11 cellular contexts compared by ENCODE assay signal in genomic region chr22:39148024-39148726, GRCh38. TPM values are rescaled to one million over a fixed set of nuclear protein-coding genes. Genes with fewer than 3 reads are reported as not detected.
DNase-seq lines count a peak whose midpoint lies in the region; ATAC-seq and TF ChIP-seq lines count a peak whose summit lies in the region.
"Had no signal": no experiment of that assay in that cellular context is flagged by ENCODE, and none has a peak within 500 bp of the region (broad histone marks: within the 10 kb centered on the region; RNA-seq: fewer than 3 reads in every experiment).

No MANE protein-coding gene starts in this region.

- no peak overlapping the region for H3T11ph ChIP-seq in H9 (ENCODE audit: low read length)

- H3K36me3 ChIP-seq in liver (ENCODE audit: control insufficient read depth in 4 of 4, insufficient read depth in 3 of 4, low read depth in 1 of 4, low read length in 3 of 4) = peaks cover 0 to 4% (median under 1%) of the 10 kb centered on the region in 4 donors
- H3K36me3 ChIP-seq: HAP-1 had no signal

- H2BK120ac ChIP-seq in H9 (ENCODE audit: low read depth, low read length, poor library complexity, severe bottlenecking) = no peak overlapping the region

- H4K8ac ChIP-seq in H9 (replicated peaks; ENCODE audit: insufficient read length, low read depth, low read length) = no peak overlapping the region

- H3K9me3 ChIP-seq in H9 (ENCODE audit: control insufficient read depth, low read depth, low read length) = no peaks in the 10 kb centered on the region
- H3K9me3 ChIP-seq in liver (ENCODE audit: control insufficient read depth in 4 of 4, low read length in 3 of 4) = no peaks in the 10 kb centered on the region
- H3K9me3 ChIP-seq: HAP-1, mucosa of descending colon had no signal

- H3K4ac ChIP-seq in H9 (ENCODE audit: low read depth, low read length) = no peak overlapping the region

- H3K79me2 ChIP-seq in H9 (ENCODE audit: insufficient read depth, low read length) = no peaks in the 10 kb centered on the region

- no peaks in the 10 kb centered on the region for H3K9me3 Mint-ChIP-seq in H9
- no peaks in the 10 kb centered on the region for H3K9me3 Mint-ChIP-seq in activated naive CD4-positive, alpha-beta T cell treated with anti-CD3 and anti-CD28 coated beads, Interleukin-2, amount 50 U/mL, for 72 hours
- no peaks in the 10 kb centered on the region for H3K9me3 Mint-ChIP-seq in stimulated activated naive CD8-positive, alpha-beta T cell treated with anti-CD3 and anti-CD28 coated beads, Interleukin-15, amount 100 ng/mL, for 72 hours

- no peak for TF ChIP-seq RAD21 in liver (IDR thresholded peaks at IDR 0.05)

- no peak overlapping the region for H2BK20ac ChIP-seq in H9 (ENCODE audit: low read depth, low read length, poor library complexity, severe bottlenecking)

- H3K27me3 ChIP-seq in H9 (ENCODE audit: insufficient read depth, low read length) (no peaks in the 10 kb centered on the region; the same call in 1 of the 2 replicates), liver (ENCODE audit: control insufficient read depth in 4 of 4, insufficient read depth in 4 of 4, low read length in 3 of 4) (no peaks in the 10 kb centered on the region)

- H2BK15ac ChIP-seq in H9 (ENCODE audit: low read depth, low read length) = no peak overlapping the region

- H3K4me1 ChIP-seq in H9 (ENCODE audit: insufficient read depth, low read length) (peaks cover 2% of the 10 kb centered on the region; the same call in 1 of the 2 replicates), liver (ENCODE audit: control insufficient read depth in 4 of 4, insufficient read depth in 4 of 4, low read length in 3 of 4) (peaks cover 16 to 61% (median 40%) of the 10 kb centered on the region in 4 donors)

- no peak overlapping the region for H2AFZ ChIP-seq in H9 (ENCODE audit: low read length)

- no peaks in the 10 kb centered on the region for H3K36me3 Mint-ChIP-seq in H9 (ENCODE audit: insufficient read depth in 1 of 3, low read depth in 3 of 3)
- H3K36me3 Mint-ChIP-seq in activated naive CD4-positive, alpha-beta T cell treated with anti-CD3 and anti-CD28 coated beads, Interleukin-2, amount 50 U/mL, for 72 hours = no peaks in the 10 kb centered on the region

- H2AK5ac ChIP-seq in H9 (ENCODE audit: insufficient read length, low read length) = no peak overlapping the region

- no peak overlapping the region for H3K56ac ChIP-seq in H9 (ENCODE audit: insufficient read length, low read depth, low read length)

- H4K5ac ChIP-seq in H9 (ENCODE audit: insufficient read length, low read depth, low read length) = no peak overlapping the region

- no peak for ATAC-seq in activated naive CD4-positive, alpha-beta T cell treated with anti-CD3 and anti-CD28 coated beads, Interleukin-2, amount 50 U/mL, for 72 hours
- no peak for ATAC-seq in stimulated activated naive CD8-positive, alpha-beta T cell treated with anti-CD3 and anti-CD28 coated beads, Interleukin-15, amount 100 ng/mL, for 72 hours
- ATAC-seq in GM18909 (IDR thresholded peaks at IDR 0.05; ENCODE audit: poor library complexity, unreplicated experiment) = no peak
- ATAC-seq: mucosa of descending colon had no signal

- no peak overlapping the region for H3K14ac ChIP-seq in H9 (ENCODE audit: insufficient read depth, low read length)

- H3K9ac ChIP-seq in H9 (ENCODE audit: extremely low read depth, insufficient read length, low read length) = no peak overlapping the region
- no peak overlapping the region for H3K9ac ChIP-seq in liver (ENCODE audit: low read depth in 1 of 2, low read length in 2 of 2)

- no peak overlapping the region for H3K4me2 ChIP-seq in H9 (ENCODE audit: insufficient read depth, insufficient read length, low read length)

- H3K79me1 ChIP-seq in H9 (ENCODE audit: insufficient read depth, low read depth, low read length, poor library complexity, severe bottlenecking) = no peaks in the 10 kb centered on the region

- H3K4me1 Mint-ChIP-seq in H9 = peaks cover 25 to 46% of the 10 kb centered on the region in 2 experiments
- H3K4me1 Mint-ChIP-seq in stimulated activated naive CD8-positive, alpha-beta T cell treated with anti-CD3 and anti-CD28 coated beads, Interleukin-15, amount 100 ng/mL, for 72 hours = peaks cover 70% of the 10 kb centered on the region

- peak overlapping the region; percentile 32 for H3K18ac ChIP-seq in H9 (ENCODE audit: insufficient read length, low read depth, low read length)

- peaks cover 13% of the 10 kb centered on the region for H3K27me3 Mint-ChIP-seq in H9 (ENCODE audit: low read depth)
- H3K27me3 Mint-ChIP-seq in stimulated activated naive CD8-positive, alpha-beta T cell treated with anti-CD3 and anti-CD28 coated beads, Interleukin-15, amount 100 ng/mL, for 72 hours = peaks cover 2% of the 10 kb centered on the region

- no peak overlapping the region for H2BK5ac ChIP-seq in H9 (ENCODE audit: insufficient read length, low read length)

- peak overlapping the region in 1 of 3 experiments; percentile 72; a peak in 3 of 7 replicates for H3K27ac Mint-ChIP-seq in H9
- H3K27ac Mint-ChIP-seq in activated naive CD4-positive, alpha-beta T cell treated with anti-CD3 and anti-CD28 coated beads, Interleukin-2, amount 50 U/mL, for 72 hours = peak overlapping the region; percentile 55 to 70
- H3K27ac Mint-ChIP-seq in stimulated activated naive CD8-positive, alpha-beta T cell treated with anti-CD3 and anti-CD28 coated beads, Interleukin-15, amount 100 ng/mL, for 72 hours = peak overlapping the region; percentile 34 to 77

- TF ChIP-seq CTCF in H9 (conservative IDR thresholded peaks at IDR 0.05) (no peak), liver (IDR thresholded peaks at IDR 0.05; ENCODE audit: low read depth, low read length, missing input control) (no peak), GM10248 (IDR thresholded peaks at IDR 0.05; ENCODE audit: control extremely low read depth, extremely low read depth, low read depth, missing control alignments) (no peak)

- WGBS in H9 (ENCODE audit: extremely low coverage, insufficient read length, low lambda C conversion rate) = no CpG with 5 or more reads among the region's 16 CpGs
- 80% methylated on average over 16 of the region's 16 CpGs for WGBS in liver

- H4K20me1 ChIP-seq in H9 (ENCODE audit: control insufficient read depth, insufficient read depth, insufficient read length) = no peaks in the 10 kb centered on the region

- peaks cover 13% of the 10 kb centered on the region for H3K23me2 ChIP-seq in H9 (ENCODE audit: insufficient read length, low read depth, low read length, poor library complexity, severe bottlenecking)

- H3K27ac ChIP-seq in H9 (ENCODE audit: insufficient read length, low read depth, low read length) = no peak overlapping the region
- peak overlapping the region; percentile 19 to 23 for H3K27ac ChIP-seq in liver (ENCODE audit: low read depth in 1 of 2, low read length in 2 of 2)

- no peak overlapping the region for H3K23ac ChIP-seq in H9 (ENCODE audit: insufficient read length, low read depth, low read length)

- CTCF ChIA-PET in GM10248 (lab: Yijun Ruan, JAX) = interaction anchor here (0.9 to 2.0 kb wide), 9 partner anchors 13 to 279 kb away, joined by 3 to 9 read pairs (median 4); partner anchors contain the start of gene APOBEC3C

- POLR2A ChIA-PET in GM10248 (lab: Yijun Ruan, JAX) = interaction anchor here (1.3 kb wide), 1 partner anchor 13 kb away, joined by 4 read pairs; no protein-coding TSS in a partner anchor

- DNase-seq in H9 (no peak), GDM1 (lab: John Stamatoyannopoulos, UW) (no peak), H4 (ENCODE audit: low spot score) (no peak), GM10248 (ENCODE audit: extremely low spot score) (no peak)
- peak in 1 of 2 donors; percentile 55 for DNase-seq in activated naive CD4-positive, alpha-beta T cell treated with anti-CD3 and anti-CD28 coated beads, Interleukin-2, amount 50 U/mL, for 72 hours (ENCODE audit: low spot score in 2 of 2)
- no peak for DNase-seq in stimulated activated naive CD8-positive, alpha-beta T cell treated with anti-CD3 and anti-CD28 coated beads, Interleukin-15, amount 100 ng/mL, for 72 hours

- H2BK12ac ChIP-seq in H9 (ENCODE audit: insufficient read length, low read depth, low read length) = no peak overlapping the region

- H3K4me3 ChIP-seq in liver (ENCODE audit: low read depth in 1 of 3, low read length in 3 of 3) = no peak overlapping the region
- H3K4me3 ChIP-seq: HAP-1, mucosa of descending colon had no signal

- no peak overlapping the region; a peak in 1 of 5 replicates for H3K4me3 Mint-ChIP-seq in H9
- peak overlapping the region in 1 of 2 donors; percentile 44 for H3K4me3 Mint-ChIP-seq in stimulated activated naive CD8-positive, alpha-beta T cell treated with anti-CD3 and anti-CD28 coated beads, Interleukin-15, amount 100 ng/mL, for 72 hours

- no peak overlapping the region for H4K91ac ChIP-seq in H9 (ENCODE audit: insufficient read length, low read depth, low read length)

TF ChIP-seq in liver, 16 proteins besides CTCF, POLR2A, EP300 and RAD21 (continues in another document):
- no peak for TF ChIP-seq SP1 (IDR thresholded peaks at IDR 0.05)
- no peak for TF ChIP-seq FOXA1 (IDR thresholded peaks at IDR 0.05)
- TF ChIP-seq ATF3 (IDR thresholded peaks at IDR 0.05) = no peak
- no peak for TF ChIP-seq MAX (IDR thresholded peaks at IDR 0.05)
- TF ChIP-seq JUND (IDR thresholded peaks at IDR 0.05) = no peak
- TF ChIP-seq TAF1 (conservative IDR thresholded peaks at IDR 0.05) = no peak
- no peak for TF ChIP-seq GABPA (IDR thresholded peaks at IDR 0.05 in 1 of 2, conservative IDR thresholded peaks at IDR 0.05 in 1 of 2)
- TF ChIP-seq HNF4G (IDR thresholded peaks at IDR 0.05) = no peak
- no peak for TF ChIP-seq NR2F2 (IDR thresholded peaks at IDR 0.05)
- TF ChIP-seq RXRA (IDR thresholded peaks at IDR 0.05) = no peak
- TF ChIP-seq FOXA2 (IDR thresholded peaks at IDR 0.05) = no peak
- no peak for TF ChIP-seq HNF4A (conservative IDR thresholded peaks at IDR 0.05)

RNA-seq across cellular contexts. Expression of gene CBX7, which starts 4.3 kb away (rescaled TPM):
- total RNA-seq in H9 (2021) (3.7 and 4.2 TPM in 2 replicates), liver (10 to 100 TPM; 15.9 to 21.8 TPM)
- total RNA-seq in activated naive CD4-positive, alpha-beta T cell treated with anti-CD3 and anti-CD28 coated beads, Interleukin-2, amount 50 U/mL, for 72 hours = 10 to 100 TPM; 25.0 to 43.8 TPM
- 10 to 100 TPM in 1 of 2 donors, 1 to 10 TPM in 1; 2.2 to 14.0 TPM for polyA plus RNA-seq in liver
- 0.37 and 1.7 TPM in 2 replicates for total RNA-seq in H4 (2014; rRNA removed; shearing (Covaris generic))

RNA-seq across cellular contexts. Expression of gene APOBEC3H, which starts 51.1 kb away (rescaled TPM):
- total RNA-seq in H9 (2021) = 0.48 TPM in 2 replicates
- total RNA-seq in activated naive CD4-positive, alpha-beta T cell treated with anti-CD3 and anti-CD28 coated beads, Interleukin-2, amount 50 U/mL, for 72 hours = 10 to 100 TPM; 10.5 to 34.3 TPM
- total RNA-seq in liver = not detected
- under 1 TPM in 1 of 2 donors, not detected in 1; 0.25 TPM for polyA plus RNA-seq in liver
- total RNA-seq in H4 (2014; rRNA removed; shearing (Covaris generic)) = 1.4 and 2.6 TPM in 2 replicates
- total RNA-seq: aorta had no signal
- polyA plus RNA-seq: aorta had no signal
